19 cellular contexts compared by ENCODE assay signal in the genomic region with DNA sequence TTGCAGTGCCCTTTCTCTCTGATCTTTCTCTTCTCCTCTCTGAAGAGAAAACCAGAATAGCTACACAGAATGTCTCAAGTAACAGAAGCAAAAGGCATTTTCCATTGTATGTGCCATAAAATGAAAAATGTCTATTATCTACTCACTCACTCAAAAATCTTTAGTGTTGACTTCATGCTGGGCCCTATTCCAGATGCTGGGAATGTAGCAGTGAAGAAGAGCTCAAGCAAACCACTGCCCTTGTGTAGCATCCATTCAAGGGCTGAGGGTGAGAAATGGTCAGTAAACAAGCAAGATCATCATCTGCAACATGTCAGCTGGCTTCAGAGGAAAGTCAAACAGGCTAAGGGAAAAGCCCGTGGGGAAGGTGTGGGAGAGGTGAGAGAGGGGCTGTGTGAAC.
"Had no signal": no experiment of that assay in that cellular context is flagged by ENCODE, and none has a peak within 500 bp of the region (broad histone marks: within the 10 kb centered on the region; RNA-seq: fewer than 3 reads in every experiment).

No MANE protein-coding gene starts in this region.

- H3K9me3 Mint-ChIP-seq: activated CD4-positive, alpha-beta T cell treated with anti-CD3 and anti-CD28 coated beads, Interleukin-2, amount 10 ng/mL, durations not matched to agents 24 days and 14 days; activated CD8-positive, alpha-beta T cell treated with anti-CD3 and anti-CD28 coated beads for 36 hours; activated T-helper 17 cell treated with anti-CD3 and anti-CD28 coated beads, Interleukin-2, amount 50 U/mL, for 72 hours; mesothelial cell of epicardium had no signal

- H3K27me3 Mint-ChIP-seq: activated CD4-positive, alpha-beta T cell treated with anti-CD3 and anti-CD28 coated beads, Interleukin-2, amount 10 ng/mL, durations not matched to agents 24 days and 14 days; activated CD8-positive, alpha-beta T cell treated with anti-CD3 and anti-CD28 coated beads for 36 hours; activated T-helper 17 cell treated with anti-CD3 and anti-CD28 coated beads, Interleukin-2, amount 50 U/mL, for 72 hours had no signal

- H3K4me1 Mint-ChIP-seq: activated CD4-positive, alpha-beta T cell treated with anti-CD3 and anti-CD28 coated beads, Interleukin-2, amount 10 ng/mL, durations not matched to agents 24 days and 14 days; activated T-helper 17 cell treated with anti-CD3 and anti-CD28 coated beads, Interleukin-2, amount 50 U/mL, for 72 hours had no signal

- DNase-seq: activated CD4-positive, alpha-beta T cell treated with anti-CD3 and anti-CD28 coated beads, Interleukin-2, amount 10 ng/mL, durations not matched to agents 24 days and 14 days; activated CD8-positive, alpha-beta T cell treated with anti-CD3 and anti-CD28 coated beads for 36 hours; activated naive CD4-positive, alpha-beta T cell; activated T-cell treated with anti-CD3 and anti-CD28 coated beads, Interleukin-2, amount 50 U/mL, for 1 hour; aorta; heart left ventricle; left lung; occipital lobe; posterior cingulate gyrus; sigmoid colon; stimulated activated CD8-positive, alpha-beta memory T cell treated with anti-CD3 and anti-CD28 coated beads, Interleukin-4, amount 100 ng/mL, for 48 hours; stimulated activated naive CD4-positive, alpha-beta T cell; T-helper 1 cell; T-helper 9 cell had no signal

- ATAC-seq: activated CD8-positive, alpha-beta T cell treated with anti-CD3 and anti-CD28 coated beads for 36 hours; activated T-helper 17 cell treated with anti-CD3 and anti-CD28 coated beads, Interleukin-2, amount 50 U/mL, for 72 hours; gastroesophageal sphincter; heart left ventricle; left lung had no signal

- H3K4me3 ChIP-seq: cardiac muscle cell, gastroesophageal sphincter, heart left ventricle, left lung, sigmoid colon, tibial nerve had no signal

- H3K4me3 Mint-ChIP-seq: activated CD4-positive, alpha-beta T cell treated with anti-CD3 and anti-CD28 coated beads, Interleukin-2, amount 10 ng/mL, durations not matched to agents 24 days and 14 days; activated CD8-positive, alpha-beta T cell treated with anti-CD3 and anti-CD28 coated beads for 36 hours; activated T-helper 17 cell treated with anti-CD3 and anti-CD28 coated beads, Interleukin-2, amount 50 U/mL, for 72 hours; mesothelial cell of epicardium had no signal

- H3K27ac Mint-ChIP-seq: activated CD4-positive, alpha-beta T cell treated with anti-CD3 and anti-CD28 coated beads, Interleukin-2, amount 10 ng/mL, durations not matched to agents 24 days and 14 days; activated CD8-positive, alpha-beta T cell treated with anti-CD3 and anti-CD28 coated beads for 36 hours; activated T-helper 17 cell treated with anti-CD3 and anti-CD28 coated beads, Interleukin-2, amount 50 U/mL, for 72 hours; mesothelial cell of epicardium had no signal

- H3K36me3 Mint-ChIP-seq: mesothelial cell of epicardium had no signal
